ENCODE assay signal across 20 cellular contexts in genomic region chr3:187181454-187182170, GRCh38. TPM values are rescaled to one million over a fixed set of nuclear protein-coding genes. Genes with fewer than 3 reads are reported as not detected.
DNase-seq lines count a peak whose midpoint lies in the region; ATAC-seq and TF ChIP-seq lines count a peak whose summit lies in the region.
"Had no signal": no experiment of that assay in that cellular context is flagged by ENCODE, and none has a peak within 500 bp of the region (broad histone marks: within the 10 kb centered on the region; RNA-seq: fewer than 3 reads in every experiment).

No MANE protein-coding gene starts in this region.

- peaks cover 45% of the 10 kb centered on the region for H3K79me2 ChIP-seq in GM23338 (replicated peaks; ENCODE audit: insufficient read depth)
- H3K79me2 ChIP-seq in Karpas-422 (ENCODE audit: low read length), result no peaks in the 10 kb centered on the region
- H3K79me2 ChIP-seq in mesendoderm (ENCODE audit: control insufficient read depth, insufficient read depth, low read length), result no peaks in the 10 kb centered on the region

- no peak overlapping the region for H2AK5ac ChIP-seq in mesendoderm (ENCODE audit: low read length)

- H3K9me2 ChIP-seq in GM23338 (ENCODE audit: insufficient read depth), result no peaks in the 10 kb centered on the region
- H3K9me2 ChIP-seq in Karpas-422 (replicated peaks; ENCODE audit: insufficient read depth, low read length), result no peaks in the 10 kb centered on the region

- no peaks in the 10 kb centered on the region for H3K79me1 ChIP-seq in mesendoderm (ENCODE audit: low read length)

- TF ChIP-seq CTCF in GM23338 (conservative IDR thresholded peaks at IDR 0.05; ENCODE audit: low read depth in 2 of 2) (no peak), endodermal cell (conservative IDR thresholded peaks at IDR 0.05) (no peak)

- peak; percentile 13; the same call in 2 of the 3 replicates for ATAC-seq in GM23338
- ATAC-seq: A549 had no signal

- H3K4me1 ChIP-seq in GM23338 (ENCODE audit: insufficient read depth) (peaks cover 45% of the 10 kb centered on the region), Karpas-422 (ENCODE audit: low read length) (peaks cover 50% of the 10 kb centered on the region), endodermal cell (ENCODE audit: control insufficient read depth, insufficient read depth, low read length) (peaks cover 4% of the 10 kb centered on the region), mesendoderm (ENCODE audit: control insufficient read depth, low read depth, low read length) (peaks cover 5% of the 10 kb centered on the region)
- H3K4me1 ChIP-seq: A549 had no signal

- no peak overlapping the region for H2BK15ac ChIP-seq in mesendoderm (replicated peaks; ENCODE audit: low read depth)

- 50 to 92% methylated on average over 1 to 7 of the region's 7 CpGs for WGBS in endodermal cell (ENCODE audit: insufficient coverage in 1 of 2, insufficient read length in 1 of 2), 2 experiments
- no CpG with 5 or more reads among the region's 7 CpGs for WGBS in mesendoderm (ENCODE audit: extremely low coverage, insufficient coverage, low lambda C conversion rate)

- no peak overlapping the region for H3K9ac ChIP-seq in Karpas-422 (ENCODE audit: low read length)
- H3K9ac ChIP-seq in endodermal cell (ENCODE audit: extremely low read depth, low read length, poor library complexity, severe bottlenecking), result no peak overlapping the region
- no peak overlapping the region for H3K9ac ChIP-seq in mesendoderm (ENCODE audit: low read length)
- H3K9ac ChIP-seq: BLaER1 treated with 17β-estradiol and CSF1 and Interleukin-3, amounts not matched to agents 10 nM and 100 nM; GM23248; KMS-11 had no signal

- peak overlapping the region; percentile 12 for H3K4ac ChIP-seq in mesendoderm (ENCODE audit: low read depth, low read length)

- H2AFZ ChIP-seq in GM23338 (no peak overlapping the region), Karpas-422 (ENCODE audit: low read length) (no peak overlapping the region)
- H2AFZ ChIP-seq: GM23248 had no signal

- H3K4me3 ChIP-seq in GM23338 (peak overlapping the region; percentile 41), Karpas-422 (ENCODE audit: low read length) (no peak overlapping the region), endodermal cell (ENCODE audit: low read length) (no peak overlapping the region), mesendoderm (ENCODE audit: low read length) (no peak overlapping the region)
- H3K4me3 ChIP-seq: A549; BLaER1 treated with 17β-estradiol and CSF1 and Interleukin-3, amounts not matched to agents 10 nM and 100 nM; GM23248; MG63 had no signal

- H3K9me3 Mint-ChIP-seq in GM23338, result no peaks in the 10 kb centered on the region
- no peaks in the 10 kb centered on the region for H3K9me3 Mint-ChIP-seq in endodermal cell

- H3K27ac Mint-ChIP-seq in GM23338 (peak overlapping the region; percentile 81), endodermal cell (peak overlapping the region; percentile 89)

- intact Hi-C loops in head of caudate nucleus (cut with DNase I), result no loop called here

- peak overlapping the region; percentile 93 for H3K18ac ChIP-seq in mesendoderm (ENCODE audit: low read length)

- peaks cover 7% of the 10 kb centered on the region for H3F3A ChIP-seq in GM23338 (replicated peaks; ENCODE audit: low read depth)

- no peaks in the 10 kb centered on the region for H3K9me3 ChIP-seq in Karpas-422 (ENCODE audit: low read length)
- H3K9me3 ChIP-seq in endodermal cell (ENCODE audit: control insufficient read depth, low read length), result no peaks in the 10 kb centered on the region
- H3K9me3 ChIP-seq: A549, MG63 had no signal

- peak overlapping the region; percentile 86 for H4K8ac ChIP-seq in mesendoderm (ENCODE audit: low read depth, low read length)

- peak overlapping the region; percentile 71 for H3K4me2 ChIP-seq in GM23338
- peak overlapping the region; percentile 63 for H3K4me2 ChIP-seq in Karpas-422 (ENCODE audit: low read depth, low read length, poor library complexity, severe bottlenecking)
- no peak overlapping the region for H3K4me2 ChIP-seq in mesendoderm (ENCODE audit: low read length)
- H3K4me2 ChIP-seq: A549, KMS-11 had no signal

- peak overlapping the region; percentile 56 for H3K56ac ChIP-seq in mesendoderm (ENCODE audit: low read length)

- peaks cover 8% of the 10 kb centered on the region for H3K27me3 Mint-ChIP-seq in GM23338 (ENCODE audit: insufficient read depth, low read depth, poor library complexity)
- H3K27me3 Mint-ChIP-seq in endodermal cell (ENCODE audit: insufficient read depth), result peaks cover 29% of the 10 kb centered on the region

- no peak overlapping the region for H3K4me3 Mint-ChIP-seq in GM23338
- H3K4me3 Mint-ChIP-seq in endodermal cell, result peak overlapping the region; percentile 69

- H4K20me1 ChIP-seq in GM23338 (replicated peaks; ENCODE audit: insufficient read depth) (no peaks in the 10 kb centered on the region), Karpas-422 (ENCODE audit: insufficient read depth, low read depth, low read length) (no peaks in the 10 kb centered on the region)
- H4K20me1 ChIP-seq: BLaER1 treated with 17β-estradiol and CSF1 and Interleukin-3, amounts not matched to agents 10 nM and 100 nM had no signal

- H2BK120ac ChIP-seq in mesendoderm (ENCODE audit: low read depth, low read length), result peak overlapping the region; percentile 79

- DNase-seq in GM23338 (ENCODE audit: low spot score) (no peak), Karpas-422 (no peak), endodermal cell (no peak), mesendoderm (no peak), head of caudate nucleus (no peak), SHP77 treated with DMSO at 0.1 percent for 48 hours (lab: John Stamatoyannopoulos, UW) (no peak), iPS-NIHi11 (ENCODE audit: low spot score) (no peak)
- DNase-seq: DND-41, GDM1, GM23248, MG63, NCI-H1092 treated with DMSO at 0.1 percent for 48 hours, NCI-H1694, NCI-H2107, NCI-H446, NCI-H69, SIG-M5 had no signal

- H3K36me3 Mint-ChIP-seq in GM23338 (ENCODE audit: low read depth), result peaks cover 13% of the 10 kb centered on the region
- peaks cover 4% of the 10 kb centered on the region for H3K36me3 Mint-ChIP-seq in endodermal cell (ENCODE audit: low read depth)

- H3K36me3 ChIP-seq in GM23338 (ENCODE audit: insufficient read depth), result 0 out of 2 replicates have a peak, but pooled peaks cover 10% of the 10 kb centered on the region
- no peaks in the 10 kb centered on the region for H3K36me3 ChIP-seq in Karpas-422 (ENCODE audit: insufficient read depth, low read length)
- no peaks in the 10 kb centered on the region for H3K36me3 ChIP-seq in endodermal cell (ENCODE audit: control insufficient read depth, insufficient read depth, low read length)
- no peaks in the 10 kb centered on the region for H3K36me3 ChIP-seq in mesendoderm (ENCODE audit: control insufficient read depth, insufficient read depth, low read length)
- H3K36me3 ChIP-seq: BLaER1 treated with 17β-estradiol and CSF1 and Interleukin-3, amounts not matched to agents 10 nM and 100 nM; MG63 had no signal

- peak overlapping the region; percentile 73 for H2BK5ac ChIP-seq in mesendoderm (ENCODE audit: low read length)

- H3K4me1 Mint-ChIP-seq in GM23338 (peaks cover 67% of the 10 kb centered on the region), endodermal cell (peaks cover 61% of the 10 kb centered on the region)

- no peak overlapping the region for H4K5ac ChIP-seq in mesendoderm (ENCODE audit: low read length)

- H3K27ac ChIP-seq in GM23338 (ENCODE audit: low read depth) (peak overlapping the region; percentile 99), Karpas-422 (ENCODE audit: low read length) (no peak overlapping the region), endodermal cell (ENCODE audit: low read depth, low read length) (no peak overlapping the region), mesendoderm (ENCODE audit: low read depth, low read length) (peak overlapping the region; percentile 90)
- H3K27ac ChIP-seq: A549, KMS-11 had no signal

- H3K23ac ChIP-seq in mesendoderm (ENCODE audit: low read length), result peak overlapping the region; percentile 24

- no peaks in the 10 kb centered on the region for H3K27me3 ChIP-seq in GM23338 (ENCODE audit: insufficient read depth)
- H3K27me3 ChIP-seq in Karpas-422 (ENCODE audit: low read length), result no peaks in the 10 kb centered on the region
- no peaks in the 10 kb centered on the region for H3K27me3 ChIP-seq in endodermal cell (ENCODE audit: control insufficient read depth, insufficient read depth, low read length, poor library complexity, severe bottlenecking)
- H3K27me3 ChIP-seq in mesendoderm (ENCODE audit: insufficient read depth, low read length, poor library complexity), result no peaks in the 10 kb centered on the region
- H3K27me3 ChIP-seq: MG63 had no signal

TF ChIP-seq in GM23338, 12 proteins besides CTCF, POLR2A, EP300 and RAD21:
- TF ChIP-seq ETS1 (IDR thresholded peaks at IDR 0.05) (no peak; the same call in 1 of the 2 replicates), STAT1 (IDR thresholded peaks at IDR 0.05; ENCODE audit: unreplicated experiment) (no peak), POLR2AphosphoS5 (IDR thresholded peaks at IDR 0.05; ENCODE audit: low read depth) (peak; percentile 83), EZH2phosphoT487 (IDR thresholded peaks at IDR 0.05; ENCODE audit: unreplicated experiment) (no peak)

RNA-seq across cellular contexts. Expression of gene RTP1, which starts 15.7 kb away (rescaled TPM):
- 4.4 and 5.9 TPM in 2 replicates for total RNA-seq in GM23338 (2014; rRNA removed; shearing (Covaris generic))
- 5.4 and 6.3 TPM in 2 replicates for polyA plus RNA-seq in GM23338 (2016; fragmentation: Nextera tagmentation; extraction: Ambion mirVana)
- total RNA-seq in Karpas-422 (2014; rRNA removed; shearing (Covaris generic); ENCODE audit: low replicate concordance), result 1.2 TPM in 1 of 2 replicates, not detected in the other
- total RNA-seq in endodermal cell, result under 1 TPM in 1 of 2 donors, not detected in 1; 0.88 TPM
- 0.28 TPM for polyA plus RNA-seq in endodermal cell (2013, experiment 1 of 2)
- polyA plus RNA-seq in endodermal cell (2013, experiment 2 of 2), result 0.12 TPM
- polyA plus RNA-seq in mesendoderm (2013, experiment 1 of 2), result 4.2 TPM
- polyA plus RNA-seq in mesendoderm (2013, experiment 2 of 2), result 4.3 TPM
- total RNA-seq: GM23248 had no signal
- polyA plus RNA-seq: A549, GM23248 had no signal

RNA-seq across cellular contexts. Expression of gene RPL39L, which starts 42.3 kb away (rescaled TPM):
- total RNA-seq in GM23338 (2014; rRNA removed; shearing (Covaris generic)), result 70.6 and 73.8 TPM in 2 replicates
- 149 and 155 TPM in 2 replicates for polyA plus RNA-seq in GM23338 (2016; fragmentation: Nextera tagmentation; extraction: Ambion mirVana)
- 142 and 236 TPM in 2 replicates for total RNA-seq in Karpas-422 (2014; rRNA removed; shearing (Covaris generic); ENCODE audit: low replicate concordance)
- 10 to 100 TPM; 26.8 to 34.5 TPM for total RNA-seq in endodermal cell
- 9.1 TPM for polyA plus RNA-seq in endodermal cell (2013, experiment 1 of 2)
- 7.0 TPM for polyA plus RNA-seq in endodermal cell (2013, experiment 2 of 2)
- 82.8 TPM for polyA plus RNA-seq in mesendoderm (2013, experiment 1 of 2)
- polyA plus RNA-seq in mesendoderm (2013, experiment 2 of 2), result 80.8 TPM

Comparison
In these comparisons a context has a peak if more than half of its experiments do, and no peak if none do; other contexts are left out.
1. H3K27ac ChIP-seq: peak in GM23338 (single experiment) and mesendoderm (single experiment); none in Karpas-422 (single experiment) and endodermal cell (single experiment).